Comparison of ENCODE assay signal across 8 cellular contexts in the genomic region with DNA sequence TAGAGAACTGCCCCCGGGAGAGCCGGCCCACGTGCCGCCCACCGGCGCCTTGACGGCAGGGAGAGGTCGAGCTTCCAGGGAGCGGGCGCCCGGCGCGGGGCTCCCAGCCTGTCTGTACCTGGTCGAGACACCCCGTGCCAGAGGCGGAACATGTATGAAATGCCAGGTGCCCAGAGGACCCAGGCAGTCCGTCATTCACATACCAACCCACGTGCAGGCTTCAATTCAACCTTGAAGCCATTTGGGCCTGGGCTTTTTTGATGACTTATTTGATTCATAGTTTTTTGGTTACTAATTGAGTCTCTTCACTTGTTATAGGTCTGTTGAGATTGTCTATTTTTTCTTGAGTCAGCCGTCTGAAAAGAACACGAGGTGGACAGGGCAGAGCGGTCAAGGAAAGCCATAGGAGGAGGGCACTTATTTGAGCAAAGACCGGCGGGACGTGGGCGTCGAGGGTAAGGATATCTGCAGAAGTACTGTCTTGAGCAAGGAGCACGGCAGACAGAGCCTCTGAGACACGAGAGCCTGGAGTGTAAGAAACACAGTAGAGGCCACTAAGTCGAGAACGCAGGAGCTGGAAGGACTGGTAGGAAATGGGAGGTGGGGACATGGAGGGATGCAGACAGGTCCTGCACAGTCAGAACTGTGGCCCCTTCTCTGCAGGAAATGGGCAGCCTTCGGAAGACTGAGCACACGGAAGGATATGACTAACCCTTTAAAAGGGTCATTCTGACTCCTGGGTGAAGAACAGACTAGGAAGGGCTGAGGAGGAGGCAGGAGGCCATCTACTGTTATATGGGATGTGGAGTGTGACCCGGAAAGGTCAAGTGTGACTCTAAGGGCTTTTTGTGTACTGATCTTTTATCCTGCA. TPM values are rescaled to one million over a fixed set of nuclear protein-coding genes. Genes with fewer than 3 reads are reported as not detected.
A peak's percentile ranks its signal among the peaks of the same experiment; 100 is the strongest.
DNase-seq lines count a peak whose midpoint lies in the region; ATAC-seq and TF ChIP-seq lines count a peak whose summit lies in the region.

No MANE protein-coding gene starts in this region.

- peak overlapping the region; percentile 79 for H3K4me2 ChIP-seq in neural progenitor cell

- peak overlapping the region; percentile 60 for H3K4me3 ChIP-seq in neural progenitor cell

- ATAC-seq in HG02571 (IDR thresholded peaks at IDR 0.05; ENCODE audit: unreplicated experiment) (no peak), HG02610 (IDR thresholded peaks at IDR 0.05; ENCODE audit: unreplicated experiment) (no peak)

- H3K4me3 Mint-ChIP-seq in endothelial cell (ENCODE audit: unreplicated experiment) (peak overlapping the region; percentile 82), neural progenitor cell (peak overlapping the region; percentile 82)

- H3K36me3 ChIP-seq in neural progenitor cell = peaks cover 6% of the 10 kb centered on the region

- H3K27me3 Mint-ChIP-seq in endothelial cell (ENCODE audit: unreplicated experiment) (peaks cover 6% of the 10 kb centered on the region), neural progenitor cell (ENCODE audit: insufficient read depth, low read depth) (no peaks in the 10 kb centered on the region)

- H3K27ac Mint-ChIP-seq in endothelial cell (ENCODE audit: unreplicated experiment) (peak overlapping the region; percentile 33), neural progenitor cell (no peak overlapping the region)

- DNase-seq in DMS79 treated with DMSO at 0.1 percent for 48 hours (lab: John Stamatoyannopoulos, UW) (peak; percentile 40), DMS79 (lab: John Stamatoyannopoulos, UW) (no peak), endothelial cell (ENCODE audit: low spot score) (no peak), neural progenitor cell (ENCODE audit: low spot score) (no peak), NCI-H128 (lab: John Stamatoyannopoulos, UW; ENCODE audit: unreplicated experiment) (no peak)

- H3K9ac ChIP-seq in neural progenitor cell = no peak overlapping the region

- H3F3A ChIP-seq in neural progenitor cell (ENCODE audit: low read depth) = peaks cover 13% of the 10 kb centered on the region

- H3K4me1 Mint-ChIP-seq in endothelial cell (ENCODE audit: unreplicated experiment) = peaks cover 23% of the 10 kb centered on the region
- peaks cover 29% of the 10 kb centered on the region for H3K4me1 Mint-ChIP-seq in neural progenitor cell

- TF ChIP-seq CTCF in endothelial cell (IDR thresholded peaks at IDR 0.05; ENCODE audit: unreplicated experiment) (no peak), neural progenitor cell (IDR thresholded peaks at IDR 0.05) (no peak)

- H2AFZ ChIP-seq in neural progenitor cell (replicated peaks) = no peak overlapping the region

- H3K27me3 ChIP-seq in neural progenitor cell = no peaks in the 10 kb centered on the region

- H3K9me3 Mint-ChIP-seq in endothelial cell (ENCODE audit: unreplicated experiment) = peaks cover 1% of the 10 kb centered on the region
- H3K9me3 Mint-ChIP-seq in neural progenitor cell = peaks cover 52% of the 10 kb centered on the region

- H3K4me1 ChIP-seq in neural progenitor cell = peaks cover 30% of the 10 kb centered on the region

- H3K36me3 Mint-ChIP-seq in endothelial cell (ENCODE audit: low read depth, unreplicated experiment) (peaks cover 46% of the 10 kb centered on the region), neural progenitor cell (peaks cover 66% of the 10 kb centered on the region)

- no peaks in the 10 kb centered on the region for H3K9me3 ChIP-seq in neural progenitor cell (ENCODE audit: low read depth)

- peaks cover 64% of the 10 kb centered on the region for H3K79me2 ChIP-seq in neural progenitor cell (ENCODE audit: low read depth)

- no peak overlapping the region for H3K27ac ChIP-seq in neural progenitor cell

- H4K20me1 ChIP-seq in neural progenitor cell (ENCODE audit: low read depth) = peaks cover 30% of the 10 kb centered on the region

TF ChIP-seq in PFSK-1, 5 proteins besides CTCF, POLR2A, EP300 and RAD21:
- TF ChIP-seq SIN3A (IDR thresholded peaks at IDR 0.05; ENCODE audit: borderline replicate concordance, insufficient read depth, low read length) (0 out of 2 replicates have a peak, but pooled peaks have one; percentile 26), POLR2AphosphoS5 (IDR thresholded peaks at IDR 0.05; ENCODE audit: low read depth, low read length) (no peak; the same call in 1 of the 2 replicates)

RNA-seq across cellular contexts. Expression of gene CAMSAP1, which starts 1.2 kb away (rescaled TPM):
- polyA plus RNA-seq in PFSK-1 (2012; ENCODE audit: insufficient read length, low read depth) = 48.9 TPM
- total RNA-seq in endothelial cell (ENCODE audit: unreplicated experiment) = 44.7 TPM
- 39.3 and 44.9 TPM in 2 replicates for total RNA-seq in neural progenitor cell (ENCODE audit: low replicate concordance)

RNA-seq across cellular contexts. Expression of gene UBAC1, which starts 52.6 kb away (rescaled TPM):
- 54.0 TPM for polyA plus RNA-seq in PFSK-1 (2012; ENCODE audit: insufficient read length, low read depth)
- total RNA-seq in endothelial cell (ENCODE audit: unreplicated experiment) = 46.8 TPM
- total RNA-seq in neural progenitor cell (ENCODE audit: low replicate concordance) = 53.6 and 66.0 TPM in 2 replicates
